ENCODE assay signal across 8 cellular contexts in the genomic region with DNA sequence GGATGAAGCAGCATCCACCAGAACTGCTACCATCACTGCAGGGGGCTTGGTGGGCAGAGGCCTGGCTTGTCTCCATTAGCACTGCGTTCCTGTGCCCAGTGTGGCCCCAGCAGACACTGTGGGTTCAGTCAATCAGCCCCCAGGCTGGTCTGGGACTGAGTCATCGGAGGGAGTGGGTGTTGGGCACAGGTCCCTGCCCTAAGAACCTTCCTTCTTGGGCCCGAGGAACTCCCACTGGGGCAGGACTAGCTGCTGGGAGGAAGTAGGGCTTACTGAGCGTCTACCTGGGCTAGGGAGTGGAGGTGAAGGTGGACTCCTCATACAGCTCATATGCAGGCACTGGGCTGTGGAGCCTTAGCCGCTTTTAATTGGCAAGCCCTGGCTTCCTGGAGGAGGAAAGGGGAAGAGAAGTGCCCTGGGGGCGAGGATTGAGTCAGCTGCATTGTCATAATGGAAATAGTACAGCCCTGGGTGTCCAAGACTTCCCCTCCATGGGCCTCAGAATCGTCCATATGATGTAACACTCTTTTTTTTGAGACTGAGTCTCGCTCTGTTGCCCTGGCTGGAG. TPM values are rescaled to one million over a fixed set of nuclear protein-coding genes. Genes with fewer than 3 reads are reported as not detected.
DNase-seq lines count a peak whose midpoint lies in the region; ATAC-seq and TF ChIP-seq lines count a peak whose summit lies in the region.

No MANE protein-coding gene starts in this region.

- no peaks in the 10 kb centered on the region for H3K9me3 ChIP-seq in effector memory CD4-positive, alpha-beta T cell (ENCODE audit: control insufficient read depth, low read length)
- H3K9me3 ChIP-seq in psoas muscle: no peaks in the 10 kb centered on the region
- no peaks in the 10 kb centered on the region for H3K9me3 ChIP-seq in testis

- DNase-seq in effector memory CD4-positive, alpha-beta T cell: peak in 1 of 3 donors; percentile 27
- DNase-seq in psoas muscle (peak; percentile 30 to 57), testis (no peak), DMS53 treated with DMSO at 0.1 percent for 48 hours (lab: John Stamatoyannopoulos, UW; ENCODE audit: unreplicated experiment) (no peak)

- TF ChIP-seq CTCF in psoas muscle (IDR thresholded peaks at IDR 0.05): no peak
- no peak for TF ChIP-seq CTCF in testis (IDR thresholded peaks at IDR 0.05)

- H3K27ac Mint-ChIP-seq in T-helper 1 cell treated with Interleukin-12 subunit alpha and Interleukin-12 subunit beta and Interleukin-4 antibody, amounts not matched to agents 30 μg/mL and 1 μg/mL, for 36 hours: peak overlapping the region; percentile 87

- no peaks in the 10 kb centered on the region for H3K27me3 Mint-ChIP-seq in T-helper 1 cell treated with Interleukin-12 subunit alpha and Interleukin-12 subunit beta and Interleukin-4 antibody, amounts not matched to agents 30 μg/mL and 1 μg/mL, for 36 hours (ENCODE audit: low read depth)

- H3K9me3 Mint-ChIP-seq in T-helper 1 cell treated with Interleukin-12 subunit alpha and Interleukin-12 subunit beta and Interleukin-4 antibody, amounts not matched to agents 30 μg/mL and 1 μg/mL, for 36 hours: no peaks in the 10 kb centered on the region

- TF ChIP-seq POLR2A in testis (IDR thresholded peaks at IDR 0.05): no peak

- WGBS in psoas muscle, 3 donors: 77 to 80% (median 77%) methylated on average over 8 of the region's 8 CpGs
- 68 to 83% methylated on average over 6 to 8 of the region's 8 CpGs for WGBS in testis, 2 donors

- intact Hi-C loops in psoas muscle (cut with DNase I): no loop called here
- intact Hi-C loops in testis (cut with DNase I; ENCODE audit: low total_unique reads): no loop called here

- no peaks in the 10 kb centered on the region for H3K27me3 ChIP-seq in effector memory CD4-positive, alpha-beta T cell (replicated peaks; ENCODE audit: control insufficient read depth, insufficient read depth, low read length, poor library complexity, severe bottlenecking)
- H3K27me3 ChIP-seq in psoas muscle (ENCODE audit: insufficient read depth in 3 of 3, low read length in 2 of 3): no peaks in the 10 kb centered on the region
- no peaks in the 10 kb centered on the region for H3K27me3 ChIP-seq in testis

- H3K4me3 Mint-ChIP-seq in T-helper 1 cell treated with Interleukin-12 subunit alpha and Interleukin-12 subunit beta and Interleukin-4 antibody, amounts not matched to agents 30 μg/mL and 1 μg/mL, for 36 hours: peak overlapping the region; percentile 82

- peaks cover 70% of the 10 kb centered on the region for H3K4me1 Mint-ChIP-seq in T-helper 1 cell treated with Interleukin-12 subunit alpha and Interleukin-12 subunit beta and Interleukin-4 antibody, amounts not matched to agents 30 μg/mL and 1 μg/mL, for 36 hours (ENCODE audit: low read depth)

- H3K4me1 ChIP-seq in effector memory CD4-positive, alpha-beta T cell (ENCODE audit: control insufficient read depth, insufficient read depth, low read length, poor library complexity, severe bottlenecking): peaks cover 68% of the 10 kb centered on the region
- H3K4me1 ChIP-seq in psoas muscle: peaks cover 21% of the 10 kb centered on the region
- peaks cover 21% of the 10 kb centered on the region for H3K4me1 ChIP-seq in testis

- H3K36me3 Mint-ChIP-seq in T-helper 1 cell treated with Interleukin-12 subunit alpha and Interleukin-12 subunit beta and Interleukin-4 antibody, amounts not matched to agents 30 μg/mL and 1 μg/mL, for 36 hours (ENCODE audit: low read depth): peaks cover 37% of the 10 kb centered on the region

- ATAC-seq in GM18502 (IDR thresholded peaks at IDR 0.05; ENCODE audit: poor library complexity, unreplicated experiment) (peak; percentile 46), HG02938 (IDR thresholded peaks at IDR 0.05; ENCODE audit: unreplicated experiment) (peak; percentile 33), psoas muscle (no peak), GM21526 (IDR thresholded peaks at IDR 0.05; ENCODE audit: low FRiP score, unreplicated experiment) (no peak)

- H3K4me3 ChIP-seq in effector memory CD4-positive, alpha-beta T cell (ENCODE audit: insufficient read depth, low read depth, low read length, poor library complexity, severe bottlenecking): no peak overlapping the region
- H3K4me3 ChIP-seq in psoas muscle: no peak overlapping the region
- H3K4me3 ChIP-seq in testis: no peak overlapping the region

- peak overlapping the region; percentile 85 for H3K27ac ChIP-seq in effector memory CD4-positive, alpha-beta T cell (ENCODE audit: insufficient read depth, low read length, poor library complexity, severe bottlenecking)
- H3K27ac ChIP-seq in psoas muscle (no peak overlapping the region), testis (no peak overlapping the region)

- peaks cover 12% of the 10 kb centered on the region for H3K36me3 ChIP-seq in effector memory CD4-positive, alpha-beta T cell (ENCODE audit: control insufficient read depth, insufficient read depth, low read length)
- H3K36me3 ChIP-seq in psoas muscle (ENCODE audit: insufficient read depth in 1 of 2, low read depth in 1 of 2) (peaks cover 0 to 12% of the 10 kb centered on the region in 2 donors), testis (ENCODE audit: low read depth, missing control alignments) (no peaks in the 10 kb centered on the region)

RNA-seq across cellular contexts. Expression of a gene that starts 1.4 kb away (rescaled TPM):
- total RNA-seq in psoas muscle (1 to 10 TPM; 2.1 to 7.5 (median 3.9) TPM), testis (10 to 100 TPM; 12.9 to 15.2 TPM)
- polyA plus RNA-seq in psoas muscle (1 to 10 TPM; 2.5 to 3.3 (median 2.6) TPM), testis (ENCODE audit: insufficient read depth, low read depth, low replicate concordance) (22.2 TPM)

RNA-seq across cellular contexts. Expression of a gene that starts 5.2 kb away (rescaled TPM):
- total RNA-seq in psoas muscle (100 to 1,000 TPM in 3 of 4 donors, 10 to 100 TPM in 1; 74.9 to 224 (median 138) TPM), testis (10 to 100 TPM; 36.5 to 58.1 TPM)
- polyA plus RNA-seq in psoas muscle (100 to 1,000 TPM in 1 of 3 donors, 10 to 100 TPM in 2; 19.6 to 160 (median 74.6) TPM), testis (ENCODE audit: insufficient read depth, low read depth, low replicate concordance) (30.0 TPM)

RNA-seq across cellular contexts. Expression of a gene that starts 18.7 kb away (rescaled TPM):
- total RNA-seq in psoas muscle (under 1 TPM in 3 of 4 donors, not detected in 1; 0.34 to 0.55 (median 0.41) TPM), testis (under 1 TPM; 0.08 to 0.25 TPM)
- polyA plus RNA-seq in psoas muscle (under 1 TPM; 0.04 to 0.14 (median 0.08) TPM), testis (ENCODE audit: insufficient read depth, low read depth, low replicate concordance) (0.20 TPM)

RNA-seq across cellular contexts. Expression of a gene that starts 34.3 kb away (rescaled TPM):
- total RNA-seq in psoas muscle: 10 to 100 TPM; 62.1 to 93.1 (median 85.5) TPM
- 10 to 100 TPM; 46.1 to 96.7 (median 53.4) TPM for polyA plus RNA-seq in psoas muscle
- total RNA-seq in testis: 10 to 100 TPM; 76.1 to 85.7 TPM
- 80.9 TPM for polyA plus RNA-seq in testis (ENCODE audit: insufficient read depth, low read depth, low replicate concordance)

RNA-seq across cellular contexts. Expression of a gene that starts 43.5 kb away (rescaled TPM):
- 1 to 10 TPM; 3.0 to 7.2 (median 5.7) TPM for total RNA-seq in psoas muscle
- 10 to 100 TPM in 1 of 3 donors, 1 to 10 TPM in 2; 3.1 to 16.5 (median 4.2) TPM for polyA plus RNA-seq in psoas muscle
- 10 to 100 TPM in 1 of 2 donors, 1 to 10 TPM in 1; 9.7 to 15.6 TPM for total RNA-seq in testis
- 6.3 TPM for polyA plus RNA-seq in testis (ENCODE audit: insufficient read depth, low read depth, low replicate concordance)

Comparison
In these comparisons a context has a peak if more than half of its experiments do, and no peak if none do; other contexts are left out.
1. ATAC-seq: peak in GM18502 (single experiment) and HG02938 (single experiment); none in psoas muscle (0 of 4) and GM21526 (single experiment).
2. DNase-seq: peak in psoas muscle (2 of 2); none in testis (single experiment) and DMS53 treated with DMSO at 0.1 percent for 48 hours (single experiment).